ENCODE assay signal across 4 cellular contexts in the genomic region with DNA sequence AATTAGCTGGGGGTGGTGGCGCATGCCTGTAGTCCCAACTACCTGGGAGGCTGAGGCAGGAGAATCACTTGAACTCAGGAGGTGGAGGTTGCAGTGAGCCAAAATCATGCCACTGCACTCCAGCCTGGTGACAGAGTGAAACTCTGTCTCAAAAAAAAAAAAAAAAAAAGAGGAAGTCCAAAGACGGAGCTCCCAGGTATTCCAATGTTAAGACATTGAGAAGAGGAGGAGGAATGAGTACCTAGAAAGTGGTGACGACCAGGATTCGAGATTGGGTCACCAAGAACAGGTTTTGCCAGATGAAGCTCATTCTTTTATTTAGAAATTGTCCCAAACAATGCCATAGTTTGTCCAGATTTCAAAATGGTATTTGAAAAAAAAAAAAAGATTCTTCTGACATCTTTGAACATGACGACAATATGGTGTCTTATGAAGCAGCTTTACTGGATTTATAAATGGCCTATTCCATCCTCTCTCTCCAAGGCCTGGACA. TPM values are rescaled to one million over a fixed set of nuclear protein-coding genes. Genes with fewer than 3 reads are reported as not detected.
"Had no signal": no experiment of that assay in that cellular context is flagged by ENCODE, and none has a peak within 500 bp of the region (broad histone marks: within the 10 kb centered on the region; RNA-seq: fewer than 3 reads in every experiment).

No MANE protein-coding gene starts in this region.

RNA-seq across cellular contexts. Expression of a gene that starts 33.0 kb away (rescaled TPM):
- total RNA-seq: thoracic aorta, upper lobe of right lung, vagina had no signal
- polyA plus RNA-seq: urinary bladder had no signal
